8 cellular contexts compared by ENCODE assay signal in the genomic region with DNA sequence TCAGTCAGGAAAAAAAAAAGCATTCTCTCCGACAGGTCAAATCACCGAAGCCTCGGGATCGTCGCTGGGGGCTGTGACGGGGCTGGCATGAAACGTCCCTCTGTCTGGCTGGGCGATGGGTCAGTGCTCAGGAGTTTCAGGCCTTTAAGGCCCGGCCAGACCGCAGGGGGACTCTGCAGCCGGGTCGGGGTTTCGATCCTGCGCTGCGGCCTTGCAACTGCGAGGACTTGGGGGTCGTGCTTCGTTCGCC. TPM values are rescaled to one million over a fixed set of nuclear protein-coding genes. Genes with fewer than 3 reads are reported as not detected.
DNase-seq lines count a peak whose midpoint lies in the region; ATAC-seq and TF ChIP-seq lines count a peak whose summit lies in the region.

No MANE protein-coding gene starts in this region.

- H3K36me3 ChIP-seq in BLaER1 (no peaks in the 10 kb centered on the region; the same call in 1 of the 2 replicates), KOPT-K1 (ENCODE audit: insufficient read depth, low read length) (no peaks in the 10 kb centered on the region)

- H3K9me3 ChIP-seq in BLaER1 (no peaks in the 10 kb centered on the region), KOPT-K1 (ENCODE audit: insufficient read depth, low read length, poor library complexity, severe bottlenecking) (no peaks in the 10 kb centered on the region)

- intact Hi-C loops in dorsolateral prefrontal cortex (cut with DNase I): loop anchor here in 1 of 2 donors (1.0 kb wide), 1 partner anchor 8 kb away; no protein-coding TSS in a partner anchor

- H3K27me3 ChIP-seq in BLaER1 (no peaks in the 10 kb centered on the region), dorsolateral prefrontal cortex (no peaks in the 10 kb centered on the region)

- peak overlapping the region; percentile 57 for H3K27ac Mint-ChIP-seq in neural crest cell (ENCODE audit: unreplicated experiment)

- TF ChIP-seq CTCF in dorsolateral prefrontal cortex (IDR thresholded peaks at IDR 0.05 in 54 of 56, conservative IDR thresholded peaks at IDR 0.05 in 2 of 56; ENCODE audit: low read depth in 1 of 56, partially characterized antibody in 56 of 56) (no peak), neural crest cell (conservative IDR thresholded peaks at IDR 0.05) (no peak)

- DNase-seq in dorsolateral prefrontal cortex: no peak
- DNase-seq in neural crest cell (ENCODE audit: low read depth, low spot score): no peak
- DNase-seq in NCI-H1436 treated with DMSO at 0.1 percent for 48 hours (lab: John Stamatoyannopoulos, UW): no peak
- DNase-seq in NCI-H748 treated with DMSO at 0.1 percent for 48 hours (lab: John Stamatoyannopoulos, UW): no peak
- DNase-seq in DMS79 treated with DMSO at 0.1 percent for 48 hours (lab: John Stamatoyannopoulos, UW): no peak

- H3K36me3 Mint-ChIP-seq in neural crest cell (ENCODE audit: low read depth): no peaks in the 10 kb centered on the region

- peaks cover 27% of the 10 kb centered on the region for H3K4me1 Mint-ChIP-seq in neural crest cell

- peak overlapping the region; percentile 96 for H3K4me2 ChIP-seq in BLaER1

- H3K9ac ChIP-seq in BLaER1: peak overlapping the region; percentile 86

- H3K27me3 Mint-ChIP-seq in neural crest cell (ENCODE audit: low read depth): no peaks in the 10 kb centered on the region

- ATAC-seq in HG03196 (IDR thresholded peaks at IDR 0.05; ENCODE audit: unreplicated experiment): no peak

- H3K9me3 Mint-ChIP-seq in neural crest cell: no peaks in the 10 kb centered on the region

- H3K4me3 Mint-ChIP-seq in neural crest cell: peak overlapping the region; percentile 79

- peaks cover 39% of the 10 kb centered on the region for H3K4me1 ChIP-seq in BLaER1

- H4K20me1 ChIP-seq in BLaER1: no peaks in the 10 kb centered on the region

- H3K4me3 ChIP-seq in BLaER1 (peak overlapping the region; percentile 86), dorsolateral prefrontal cortex (peak overlapping the region; percentile 44 to 100 (median 84))

- H3K27ac ChIP-seq in BLaER1 (peak overlapping the region; percentile 62), KOPT-K1 (ENCODE audit: low read depth, low read length, poor library complexity, severe bottlenecking) (peak overlapping the region; percentile 31), dorsolateral prefrontal cortex (peak overlapping the region; percentile 76 to 100 (median 96))

RNA-seq across cellular contexts. Expression of gene CROCC, which starts 8.2 kb away (rescaled TPM):
- 10 to 100 TPM; 15.4 to 63.7 (median 32.6) TPM for total RNA-seq in dorsolateral prefrontal cortex
- 52.6 and 54.1 TPM in 2 replicates for total RNA-seq in neural crest cell

RNA-seq across cellular contexts. Expression of gene RNU1-2, which starts 17.8 kb away (rescaled TPM):
- total RNA-seq in dorsolateral prefrontal cortex: over 10,000 TPM in 6 of 120 experiments, 1,000 to 10,000 TPM in 114; 2,235 to 12,697 (median 6,630) TPM
- total RNA-seq in neural crest cell: 2,478 and 3,042 TPM in 2 replicates

Comparison
In these comparisons a context has a peak if more than half of its experiments do, and no peak if none do; other contexts are left out.
1. H3K27ac ChIP-seq: peak in every context shown above with its lines; median percentile 96 in dorsolateral prefrontal cortex; 62 in BLaER1; 31 in KOPT-K1.